In genomic region chr3:157104521-157104920, GRCh38 we compare ENCODE assay signal across 13 cellular contexts. TPM values are rescaled to one million over a fixed set of nuclear protein-coding genes. Genes with fewer than 3 reads are reported as not detected.
DNase-seq lines count a peak whose midpoint lies in the region; ATAC-seq, FAIRE-seq and TF ChIP-seq lines count a peak whose summit lies in the region.
"Had no signal": no experiment of that assay in that cellular context is flagged by ENCODE, and none has a peak within 500 bp of the region (broad histone marks: within the 10 kb centered on the region; RNA-seq: fewer than 3 reads in every experiment).

No MANE protein-coding gene starts in this region.

- H3K27me3 ChIP-seq in smooth muscle cell (ENCODE audit: low read depth): no peaks in the 10 kb centered on the region
- no peaks in the 10 kb centered on the region for H3K27me3 ChIP-seq in dorsolateral prefrontal cortex

- peaks cover 38% of the 10 kb centered on the region for H3K4me1 Mint-ChIP-seq in activated CD4-positive, alpha-beta T cell treated with anti-CD3 and anti-CD28 coated beads, Interleukin-2, amount 10 ng/mL, durations not matched to agents 7 days and 5 days

- H3K9me3 Mint-ChIP-seq in activated CD4-positive, alpha-beta T cell treated with anti-CD3 and anti-CD28 coated beads, Interleukin-2, amount 10 ng/mL, durations not matched to agents 7 days and 5 days: no peaks in the 10 kb centered on the region
- H3K9me3 Mint-ChIP-seq: activated T-cell treated with anti-CD3 and anti-CD28 coated beads, Interleukin-2, amount 50 U/mL, for 4 hours had no signal

- H3F3A ChIP-seq in smooth muscle cell (ENCODE audit: low read depth): peaks cover 4% of the 10 kb centered on the region

- CTCF ChIA-PET in activated CD4-positive, alpha-beta T cell treated with anti-CD3 and anti-CD28 coated beads, Interleukin-2, amount 10 ng/mL, durations not matched to agents 7 days and 5 days (lab: Charles Lee): interaction anchor here (0.6 to 15.8 kb wide), 5 partner anchors 10 to 35 kb away, joined by 3 to 160 read pairs (median 4); no protein-coding TSS in a partner anchor

- intact Hi-C loops in dorsolateral prefrontal cortex (cut with DNase I): no loop called here

- no peaks in the 10 kb centered on the region for H3K27me3 Mint-ChIP-seq in activated CD4-positive, alpha-beta T cell treated with anti-CD3 and anti-CD28 coated beads, Interleukin-2, amount 10 ng/mL, durations not matched to agents 7 days and 5 days

- peaks cover 3% of the 10 kb centered on the region for H3K36me3 Mint-ChIP-seq in activated CD4-positive, alpha-beta T cell treated with anti-CD3 and anti-CD28 coated beads, Interleukin-2, amount 10 ng/mL, durations not matched to agents 7 days and 5 days (ENCODE audit: low read depth)

- no peak overlapping the region for H3K9ac ChIP-seq in smooth muscle cell (ENCODE audit: low read depth)

- no peak overlapping the region for H2AFZ ChIP-seq in smooth muscle cell (ENCODE audit: low read depth)

- peak; percentile 42 for ATAC-seq in esophagus mucosa
- ATAC-seq: activated T-cell treated with anti-CD3 and anti-CD28 coated beads, Interleukin-2, amount 50 U/mL, for 4 hours; HCT116 had no signal

- H3K27ac Mint-ChIP-seq in activated CD4-positive, alpha-beta T cell treated with anti-CD3 and anti-CD28 coated beads, Interleukin-2, amount 10 ng/mL, durations not matched to agents 7 days and 5 days: peak overlapping the region; percentile 82

- POLR2A ChIA-PET in activated CD4-positive, alpha-beta T cell treated with anti-CD3 and anti-CD28 coated beads, Interleukin-2, amount 10 ng/mL, durations not matched to agents 7 days and 5 days (lab: Charles Lee): no interaction called here

- H4K20me1 ChIP-seq in smooth muscle cell (ENCODE audit: low read depth): no peaks in the 10 kb centered on the region

- TF ChIP-seq CTCF in smooth muscle cell (IDR thresholded peaks at IDR 0.05; ENCODE audit: borderline replicate concordance, insufficient read depth, poor library complexity, severe bottlenecking): no peak
- no peak for TF ChIP-seq CTCF in dorsolateral prefrontal cortex (IDR thresholded peaks at IDR 0.05 in 54 of 56, conservative IDR thresholded peaks at IDR 0.05 in 2 of 56; ENCODE audit: low read depth in 1 of 56, partially characterized antibody in 56 of 56)

- H3K4me1 ChIP-seq in smooth muscle cell (ENCODE audit: low read depth): peaks cover 9% of the 10 kb centered on the region

- H3K4me2 ChIP-seq in smooth muscle cell: peak overlapping the region; percentile 7

- no peak overlapping the region for H3K27ac ChIP-seq in smooth muscle cell (ENCODE audit: low read depth)
- peak overlapping the region in 4 of 59 donors; percentile 9 to 67 (median 24) for H3K27ac ChIP-seq in dorsolateral prefrontal cortex

- no peaks in the 10 kb centered on the region for H3K9me3 ChIP-seq in smooth muscle cell (replicated peaks; ENCODE audit: low read depth)

- H3K79me2 ChIP-seq in smooth muscle cell (ENCODE audit: low read depth): no peaks in the 10 kb centered on the region

- no peaks in the 10 kb centered on the region for H3K36me3 ChIP-seq in smooth muscle cell (ENCODE audit: low read depth)

- no peak for FAIRE-seq in HTR-8/SVneo (lab: Jason Lieb, UNC)

- no peak overlapping the region for H3K4me3 Mint-ChIP-seq in activated CD4-positive, alpha-beta T cell treated with anti-CD3 and anti-CD28 coated beads, Interleukin-2, amount 10 ng/mL, durations not matched to agents 7 days and 5 days
- H3K4me3 Mint-ChIP-seq: activated T-cell treated with anti-CD3 and anti-CD28 coated beads, Interleukin-2, amount 50 U/mL, for 4 hours had no signal

- H3K4me3 ChIP-seq in smooth muscle cell (no peak overlapping the region), dorsolateral prefrontal cortex (no peak overlapping the region)

- DNase-seq in activated CD4-positive, alpha-beta T cell treated with anti-CD3 and anti-CD28 coated beads, Interleukin-2, amount 10 ng/mL, durations not matched to agents 7 days and 5 days: no peak
- no peak for DNase-seq in activated CD4-positive, alpha-beta T cell treated with anti-CD3 and anti-CD28 coated beads for 48 hours
- peak; percentile 79 for DNase-seq in M059J (ENCODE audit: low read depth)
- no peak for DNase-seq in smooth muscle cell (lab: John Stamatoyannopoulos, UW; ENCODE audit: unreplicated experiment)
- no peak for DNase-seq in dorsolateral prefrontal cortex
- no peak for DNase-seq in HTR-8/SVneo (ENCODE audit: insufficient read length, low spot score)
- DNase-seq in KG1 (lab: John Stamatoyannopoulos, UW): no peak
- DNase-seq: activated T-cell treated with anti-CD3 and anti-CD28 coated beads, Interleukin-2, amount 50 U/mL, for 4 hours; aorta; NCI-H1092 treated with DMSO at 0.1 percent for 48 hours; trophoblast cell had no signal

- 25% methylated on average over 4 of the region's 4 CpGs for WGBS in smooth muscle cell (ENCODE audit: low lambda C conversion rate)

RNA-seq across cellular contexts. Expression of gene CCNL1, which starts 55.4 kb away (rescaled TPM):
- 100 to 1,000 TPM; 220 to 258 TPM for total RNA-seq in activated CD4-positive, alpha-beta T cell treated with anti-CD3 and anti-CD28 coated beads, Interleukin-2, amount 10 ng/mL, durations not matched to agents 7 days and 5 days
- 62.9 and 66.2 TPM in 2 replicates for total RNA-seq in M059J (2014; rRNA removed; shearing (Covaris generic))
- total RNA-seq in esophagus mucosa (59.5 TPM), smooth muscle cell (599 and 780 TPM in 2 replicates), dorsolateral prefrontal cortex (100 to 1,000 TPM in 38 of 120 experiments, 10 to 100 TPM in 82; 53.0 to 156 (median 94.4) TPM)
- 173 and 184 TPM in 2 replicates for polyA plus RNA-seq in smooth muscle cell
